8 cellular contexts compared by ENCODE assay signal in genomic region chr17:43211480-43212402, GRCh38. TPM values are rescaled to one million over a fixed set of nuclear protein-coding genes. Genes with fewer than 3 reads are reported as not detected.
DNase-seq lines count a peak whose midpoint lies in the region; ATAC-seq and TF ChIP-seq lines count a peak whose summit lies in the region.

TSS of gene TMEM106A (plus strand) at chr17:43211875. CDS start at chr17:43213042, 1,167 bp downstream.

- peak within 1 kb of the TSS; percentile 9; the same call in 1 of the 2 replicates for H3K14ac ChIP-seq in H9 (ENCODE audit: insufficient read depth, low read length)

- no peak within 1 kb of the TSS for H4K91ac ChIP-seq in H9 (ENCODE audit: insufficient read length, low read depth, low read length)

- no peak within 1 kb of the TSS for H2AFZ ChIP-seq in H9 (ENCODE audit: low read length)

- no peak within 1 kb of the TSS for H3K27ac ChIP-seq in H9 (ENCODE audit: insufficient read length, low read depth, low read length)

- H3K18ac ChIP-seq in H9 (ENCODE audit: insufficient read length, low read depth, low read length), result no peak within 1 kb of the TSS

- H3K27ac Mint-ChIP-seq in H9, result peak within 1 kb of the TSS; percentile 94 to 96 (median 96); a peak in 6 of 7 replicates
- H3K27ac Mint-ChIP-seq in activated CD4-positive, alpha-beta memory T cell treated with anti-CD3 and anti-CD28 coated beads, Interleukin-2, amount 10 ng/mL, durations not matched to agents 7 days and 5 days, result peak within 1 kb of the TSS; percentile 82

- H3K36me3 Mint-ChIP-seq in H9 (ENCODE audit: insufficient read depth in 1 of 3, low read depth in 3 of 3), result peaks cover 1 to 16% (median 13%) of the 10 kb centered on the region in 3 experiments; a peak in 6 of 7 replicates
- H3K36me3 Mint-ChIP-seq in activated CD4-positive, alpha-beta memory T cell treated with anti-CD3 and anti-CD28 coated beads, Interleukin-2, amount 10 ng/mL, durations not matched to agents 7 days and 5 days (ENCODE audit: low read depth), result peaks cover 54% of the 10 kb centered on the region

- whole genome bisulfite sequencing in H9 (ENCODE audit: extremely low coverage, insufficient read length, low lambda C conversion rate), result no CpG with 5 or more reads among the region's 54 CpGs

- H2BK12ac ChIP-seq in H9 (ENCODE audit: insufficient read length, low read depth, low read length), result no peak within 1 kb of the TSS

- H3K79me1 ChIP-seq in H9 (ENCODE audit: insufficient read depth, low read depth, low read length, poor library complexity, severe bottlenecking), result no peaks in the 10 kb centered on the region

- peaks cover 17 to 21% of the 10 kb centered on the region in 2 experiments for H3K4me1 Mint-ChIP-seq in H9
- H3K4me1 Mint-ChIP-seq in activated CD4-positive, alpha-beta memory T cell treated with anti-CD3 and anti-CD28 coated beads, Interleukin-2, amount 10 ng/mL, durations not matched to agents 7 days and 5 days, result peaks cover 31% of the 10 kb centered on the region

- peak; percentile 60 for TF ChIP-seq CTCF in H9 (conservative IDR thresholded peaks at IDR 0.05)

- peak within 1 kb of the TSS; percentile 60 for H3K9ac ChIP-seq in H9 (ENCODE audit: extremely low read depth, insufficient read length, low read length)

- POLR2A ChIA-PET in activated CD4-positive, alpha-beta memory T cell treated with anti-CD3 and anti-CD28 coated beads, Interleukin-2, amount 10 ng/mL, durations not matched to agents 7 days and 5 days (lab: Charles Lee), result interaction anchor here (0.6 to 6.1 kb wide), 23 partner anchors 9 to 634 kb away, joined by 3 to 150 read pairs (median 6); partner anchors contain the start of genes BRCA1, NBR1, PSMC3IP and RPL27

- H3K23ac ChIP-seq in H9 (ENCODE audit: insufficient read length, low read depth, low read length), result no peak within 1 kb of the TSS

- no peaks in the 10 kb centered on the region for H3K79me2 ChIP-seq in H9 (ENCODE audit: insufficient read depth, low read length)

- no peak for ATAC-seq in HG03039 (IDR thresholded peaks at IDR 0.05; ENCODE audit: unreplicated experiment)

- no peak within 1 kb of the TSS for H4K8ac ChIP-seq in H9 (replicated peaks; ENCODE audit: insufficient read length, low read depth, low read length)

- H3T11ph ChIP-seq in H9 (ENCODE audit: low read length), result no peak within 1 kb of the TSS

- CTCF ChIA-PET in activated CD4-positive, alpha-beta memory T cell treated with anti-CD3 and anti-CD28 coated beads, Interleukin-2, amount 10 ng/mL, durations not matched to agents 7 days and 5 days (lab: Charles Lee), result interaction anchor here (1.0 to 2.9 kb wide), 4 partner anchors 12 to 272 kb away, joined by 3 to 16 read pairs (median 6); partner anchors contain the start of genes DHX8 and IFI35

- H3K4me1 ChIP-seq in H9 (ENCODE audit: insufficient read depth, low read length), result 0 out of 2 replicates have a peak, but pooled peaks cover 3% of the 10 kb centered on the region

- H2BK120ac ChIP-seq in H9 (ENCODE audit: low read depth, low read length, poor library complexity, severe bottlenecking), result no peak within 1 kb of the TSS

- H3K27me3 ChIP-seq in H9 (ENCODE audit: insufficient read depth, low read length), result no peaks in the 10 kb centered on the region

- no peaks in the 10 kb centered on the region for H3K9me3 ChIP-seq in H9 (ENCODE audit: control insufficient read depth, low read depth, low read length)

- H2AK5ac ChIP-seq in H9 (ENCODE audit: insufficient read length, low read length), result no peak within 1 kb of the TSS

- H3K27me3 Mint-ChIP-seq in H9 (ENCODE audit: low read depth), result no peaks in the 10 kb centered on the region; the same call in 1 of the 2 replicates
- no peaks in the 10 kb centered on the region for H3K27me3 Mint-ChIP-seq in activated CD4-positive, alpha-beta memory T cell treated with anti-CD3 and anti-CD28 coated beads, Interleukin-2, amount 10 ng/mL, durations not matched to agents 7 days and 5 days

- no peaks in the 10 kb centered on the region for H4K20me1 ChIP-seq in H9 (ENCODE audit: control insufficient read depth, insufficient read depth, insufficient read length)

- H3K23me2 ChIP-seq in H9 (ENCODE audit: insufficient read length, low read depth, low read length, poor library complexity, severe bottlenecking), result peaks cover 7% of the 10 kb centered on the region

- H3K4me3 Mint-ChIP-seq in H9, result peak within 1 kb of the TSS; percentile 91 to 95
- H3K4me3 Mint-ChIP-seq in activated CD4-positive, alpha-beta memory T cell treated with anti-CD3 and anti-CD28 coated beads, Interleukin-2, amount 10 ng/mL, durations not matched to agents 7 days and 5 days, result peak within 1 kb of the TSS; percentile 81

- H2BK5ac ChIP-seq in H9 (ENCODE audit: insufficient read length, low read length), result no peak within 1 kb of the TSS

- DNase-seq in GM04504 (ENCODE audit: low read depth) (peak; percentile 74), H9 (peak; percentile 89), NCI-H146 (lab: John Stamatoyannopoulos, UW) (peak; percentile 67), lung microvascular endothelial cell (ENCODE audit: low read depth in 2 of 2) (peak; percentile 75 to 86)
- peak; percentile 80 for DNase-seq in activated CD4-positive, alpha-beta memory T cell treated with anti-CD3 and anti-CD28 coated beads, Interleukin-2, amount 10 ng/mL, durations not matched to agents 7 days and 5 days
- DNase-seq in effector CD4-positive, alpha-beta T cell, result peak; percentile 67
- peak; percentile 61 for DNase-seq in stimulated activated CD8-positive, alpha-beta memory T cell treated with anti-CD3 and anti-CD28 coated beads, Interleukin-12 subunit alpha, Interleukin-12 subunit beta, amount 100 ng/mL, for 1 hour (ENCODE audit: low read depth)

- H3K56ac ChIP-seq in H9 (ENCODE audit: insufficient read length, low read depth, low read length), result no peak within 1 kb of the TSS

- peak within 1 kb of the TSS; percentile 70 for H3K4me2 ChIP-seq in H9 (ENCODE audit: insufficient read depth, insufficient read length, low read length)

- H2BK20ac ChIP-seq in H9 (ENCODE audit: low read depth, low read length, poor library complexity, severe bottlenecking), result no peak within 1 kb of the TSS

- H4K5ac ChIP-seq in H9 (ENCODE audit: insufficient read length, low read depth, low read length), result no peak within 1 kb of the TSS

- no peak within 1 kb of the TSS for H2BK15ac ChIP-seq in H9 (ENCODE audit: low read depth, low read length)

- H3K9me3 Mint-ChIP-seq in H9, result no peaks in the 10 kb centered on the region
- no peaks in the 10 kb centered on the region for H3K9me3 Mint-ChIP-seq in activated CD4-positive, alpha-beta memory T cell treated with anti-CD3 and anti-CD28 coated beads, Interleukin-2, amount 10 ng/mL, durations not matched to agents 7 days and 5 days

- no peak within 1 kb of the TSS for H3K4ac ChIP-seq in H9 (ENCODE audit: low read depth, low read length)

RNA-seq across cellular contexts. Expression of gene TMEM106A, which starts in this region (rescaled TPM):
- total RNA-seq in H9 (2021), result 3.7 and 4.5 TPM in 2 replicates
- total RNA-seq in activated CD4-positive, alpha-beta memory T cell treated with anti-CD3 and anti-CD28 coated beads, Interleukin-2, amount 10 ng/mL, durations not matched to agents 7 days and 5 days, result 10 to 100 TPM; 12.9 to 13.8 TPM
- total RNA-seq in lung microvascular endothelial cell, result 0.87 and 0.99 TPM in 2 replicates

Comparison
In these comparisons a context has a peak if more than half of its experiments do, and no peak if none do; other contexts are left out.
1. Peak in DNase-seq in lung microvascular endothelial cell; RNA of the gene not detected or under 1 TPM.